16 cellular contexts compared by ENCODE assay signal in genomic region chr1:4076346-4076745, GRCh38.
A peak's percentile ranks its signal among the peaks of the same experiment; 100 is the strongest.
DNase-seq lines count a peak whose midpoint lies in the region; ATAC-seq and TF ChIP-seq lines count a peak whose summit lies in the region.
"Had no signal": no experiment of that assay in that cellular context is flagged by ENCODE, and none has a peak within 500 bp of the region (broad histone marks: within the 10 kb centered on the region; RNA-seq: fewer than 3 reads in every experiment).

No MANE protein-coding gene starts in this region.

- no peak overlapping the region for H2AK5ac ChIP-seq in mesenchymal stem cell (ENCODE audit: low read length, severe bottlenecking)

- no peak overlapping the region for H3K23ac ChIP-seq in mesenchymal stem cell (ENCODE audit: low read length in 2 of 2)

- no peak overlapping the region for H2AFZ ChIP-seq in mesenchymal stem cell (ENCODE audit: low read depth, low read length)

- H2BK12ac ChIP-seq in mesenchymal stem cell (ENCODE audit: low read length in 2 of 2), result no peak overlapping the region

- H4K8ac ChIP-seq in mesenchymal stem cell (ENCODE audit: low read length), result no peak overlapping the region

- ATAC-seq in upper lobe of right lung (no peak), HG02678 (IDR thresholded peaks at IDR 0.05; ENCODE audit: unreplicated experiment) (no peak)
- ATAC-seq: CD8-positive, alpha-beta T cell had no signal

- no peaks in the 10 kb centered on the region for H3K79me1 ChIP-seq in mesenchymal stem cell (replicated peaks; ENCODE audit: low read length, poor library complexity, severe bottlenecking)

- no peak overlapping the region for H4K91ac ChIP-seq in mesenchymal stem cell (ENCODE audit: low read length)

- H3K27ac ChIP-seq in sigmoid colon (no peak overlapping the region), upper lobe of right lung (no peak overlapping the region), mesenchymal stem cell (ENCODE audit: low read length, poor library complexity, severe bottlenecking) (no peak overlapping the region)
- H3K27ac ChIP-seq: BLaER1 treated with 17β-estradiol and CSF1 and Interleukin-3, amounts not matched to agents 10 nM and 100 nM had no signal

- no peak overlapping the region for H3K4me2 ChIP-seq in mesenchymal stem cell (ENCODE audit: low read length, poor library complexity, severe bottlenecking)
- H3K4me2 ChIP-seq: BLaER1 treated with 17β-estradiol and CSF1 and Interleukin-3, amounts not matched to agents 10 nM and 100 nM had no signal

- H3K4ac ChIP-seq in mesenchymal stem cell (ENCODE audit: low read depth in 1 of 2, low read length in 2 of 2), result no peak overlapping the region

- no peak overlapping the region for H2BK120ac ChIP-seq in mesenchymal stem cell (ENCODE audit: low read depth, low read length)

- H3K4me3 ChIP-seq in H7 (ENCODE audit: insufficient read depth, low read depth, low read length) (no peak overlapping the region), sigmoid colon (no peak overlapping the region), upper lobe of right lung (no peak overlapping the region), mesenchymal stem cell (ENCODE audit: insufficient read depth in 1 of 2, low read depth in 1 of 2, low read length in 2 of 2) (no peak overlapping the region)
- H3K4me3 ChIP-seq: BLaER1 treated with 17β-estradiol and CSF1 and Interleukin-3, amounts not matched to agents 10 nM and 100 nM had no signal

- H3K36me3 ChIP-seq in H7 (replicated peaks; ENCODE audit: control insufficient read depth, insufficient read depth, low read length), result no peaks in the 10 kb centered on the region
- H3K36me3 ChIP-seq in sigmoid colon, result no peaks in the 10 kb centered on the region
- no peaks in the 10 kb centered on the region for H3K36me3 ChIP-seq in upper lobe of right lung
- no peaks in the 10 kb centered on the region for H3K36me3 ChIP-seq in mesenchymal stem cell (ENCODE audit: control insufficient read depth in 1 of 2, insufficient read depth in 2 of 2, low read depth in 1 of 2, low read length in 2 of 2)
- H3K36me3 ChIP-seq: BLaER1 treated with 17β-estradiol and CSF1 and Interleukin-3, amounts not matched to agents 10 nM and 100 nM had no signal

- H3K4me1 ChIP-seq in sigmoid colon, result no peaks in the 10 kb centered on the region
- H3K4me1 ChIP-seq in upper lobe of right lung, result no peaks in the 10 kb centered on the region
- no peaks in the 10 kb centered on the region for H3K4me1 ChIP-seq in mesenchymal stem cell (ENCODE audit: control insufficient read depth, insufficient read depth, low read depth, low read length)

- 67 to 78% methylated on average over 8 of the region's 8 CpGs for WGBS in sigmoid colon, 2 donors
- 65% methylated on average over 8 of the region's 8 CpGs for WGBS in mesenchymal stem cell

- H3K9me3 ChIP-seq in sigmoid colon (no peaks in the 10 kb centered on the region), upper lobe of right lung (no peaks in the 10 kb centered on the region), mesenchymal stem cell (ENCODE audit: control insufficient read depth, low read length) (no peaks in the 10 kb centered on the region)

- intact Hi-C loops in sigmoid colon (cut with DNase I), result no loop called here
- intact Hi-C loops in upper lobe of right lung (cut with DNase I), result no loop called here

- H3K4me1 Mint-ChIP-seq in osteocyte (ENCODE audit: unreplicated experiment), result no peaks in the 10 kb centered on the region
- H3K4me1 Mint-ChIP-seq: B cell had no signal

- no peaks in the 10 kb centered on the region for H3K27me3 Mint-ChIP-seq in osteocyte (ENCODE audit: unreplicated experiment)

- H3K9ac ChIP-seq in mesenchymal stem cell (ENCODE audit: low read length), result no peak overlapping the region
- H3K9ac ChIP-seq: BLaER1 treated with 17β-estradiol and CSF1 and Interleukin-3, amounts not matched to agents 10 nM and 100 nM had no signal

- no peak for TF ChIP-seq EP300 in sigmoid colon (IDR thresholded peaks at IDR 0.05)

- no peak overlapping the region for H2BK5ac ChIP-seq in mesenchymal stem cell (ENCODE audit: low read depth, low read length, poor library complexity, severe bottlenecking)

- no peak overlapping the region for H3K4me3 Mint-ChIP-seq in osteocyte (ENCODE audit: unreplicated experiment)
- H3K4me3 Mint-ChIP-seq: B cell; CD8-positive, alpha-beta T cell had no signal

- no peaks in the 10 kb centered on the region for H3K36me3 Mint-ChIP-seq in osteocyte (ENCODE audit: unreplicated experiment)
- H3K36me3 Mint-ChIP-seq: CD8-positive, alpha-beta T cell had no signal

- H2BK15ac ChIP-seq in mesenchymal stem cell (ENCODE audit: low read depth, poor library complexity, severe bottlenecking), result no peak overlapping the region

- H3K18ac ChIP-seq in mesenchymal stem cell (ENCODE audit: low read depth in 1 of 2, low read length in 2 of 2), result no peak overlapping the region

- DNase-seq in H7 (peak; percentile 17), left kidney (ENCODE audit: low read depth, low spot score) (peak; percentile 13), sigmoid colon (peak; percentile 40), upper lobe of right lung (peak; percentile 56), mesenchymal stem cell (no peak), osteocyte (ENCODE audit: extremely low spot score, unreplicated experiment) (no peak)
- DNase-seq: 8988T; Calu3; CD8-positive, alpha-beta T cell; DMS79 treated with DMSO at 0.1 percent for 48 hours; GF-D8; HCEC 1CT; IMR-90 had no signal

- H3K9me3 Mint-ChIP-seq in osteocyte (ENCODE audit: unreplicated experiment), result peaks cover 21% of the 10 kb centered on the region
- H3K9me3 Mint-ChIP-seq: CD8-positive, alpha-beta T cell had no signal

- H3K27me3 ChIP-seq in H7 (ENCODE audit: control insufficient read depth, insufficient read depth, low read length) (no peaks in the 10 kb centered on the region; the same call in 1 of the 2 replicates), sigmoid colon (peaks cover 0 to 45% (median 7%) of the 10 kb centered on the region in 3 donors), upper lobe of right lung (peaks cover 5% of the 10 kb centered on the region), mesenchymal stem cell (ENCODE audit: control insufficient read depth in 1 of 2, insufficient read depth in 1 of 2, low read length in 2 of 2) (no peaks in the 10 kb centered on the region)
- H3K27me3 ChIP-seq: BLaER1 treated with 17β-estradiol and CSF1 and Interleukin-3, amounts not matched to agents 10 nM and 100 nM had no signal

- no peak for TF ChIP-seq POLR2A in sigmoid colon (IDR thresholded peaks at IDR 0.05)

- TF ChIP-seq CTCF in sigmoid colon (IDR thresholded peaks at IDR 0.05) (no peak), upper lobe of right lung (IDR thresholded peaks at IDR 0.05) (no peak), osteocyte (IDR thresholded peaks at IDR 0.05) (no peak)

- H3K14ac ChIP-seq in mesenchymal stem cell (ENCODE audit: low read length in 2 of 2), result no peak overlapping the region

- no peak overlapping the region for H3K27ac Mint-ChIP-seq in osteocyte (ENCODE audit: unreplicated experiment)
- H3K27ac Mint-ChIP-seq: B cell; CD8-positive, alpha-beta T cell had no signal

Comparison
In these comparisons a context has a peak if more than half of its experiments do, and no peak if none do; other contexts are left out.
1. DNase-seq: peak in H7 (single experiment), left kidney (single experiment), sigmoid colon (single experiment) and upper lobe of right lung (single experiment); none in mesenchymal stem cell (single experiment) and osteocyte (single experiment).